ENCODE assay signal across 9 cellular contexts in genomic region chr17:42184717-42185496, GRCh38. TPM values are rescaled to one million over a fixed set of nuclear protein-coding genes. Genes with fewer than 3 reads are reported as not detected.
DNase-seq lines count a peak whose midpoint lies in the region; ATAC-seq, FAIRE-seq and TF ChIP-seq lines count a peak whose summit lies in the region.
"Had no signal": no experiment of that assay in that cellular context is flagged by ENCODE, and none has a peak within 500 bp of the region (broad histone marks: within the 10 kb centered on the region; RNA-seq: fewer than 3 reads in every experiment).

Gene HCRT, minus strand, starts transcription at chr17:42185452. Its CDS starts 87 bp downstream, at chr17:42185365.

- peaks cover 37% of the 10 kb centered on the region for H3K4me1 Mint-ChIP-seq in activated CD8-positive, alpha-beta memory T cell treated with anti-CD3 and anti-CD28 coated beads, Interleukin-2, amount 10 ng/mL, durations not matched to agents 7 days and 5 days

- H3K36me3 ChIP-seq in testis (ENCODE audit: low read depth, missing control alignments), result no peaks in the 10 kb centered on the region

- CTCF ChIA-PET in activated CD8-positive, alpha-beta memory T cell treated with anti-CD3 and anti-CD28 coated beads, Interleukin-2, amount 10 ng/mL, durations not matched to agents 7 days and 5 days (lab: Charles Lee), result interaction anchor here (0.5 to 5.2 kb wide), 16 partner anchors 7 to 336 kb away, joined by 3 to 29 read pairs (median 6); partner anchors contain the start of genes DNAJC7, GHDC and KAT2A

- H3K27ac ChIP-seq in VCaP (peak within 1 kb of the TSS; percentile 20; the same call in 1 of the 2 replicates), layer of hippocampus (ENCODE audit: low read depth, low read length) (peak within 1 kb of the TSS; percentile 30), testis (no peak within 1 kb of the TSS)

- DNase-seq in activated CD8-positive, alpha-beta memory T cell treated with anti-CD3 and anti-CD28 coated beads, Interleukin-2, amount 10 ng/mL, durations not matched to agents 7 days and 5 days, result no peak
- DNase-seq in activated CD8-positive, alpha-beta memory T cell treated with anti-CD3 and anti-CD28 coated beads, Interleukin-2, amount 50 U/mL, for 4 hours, result no peak
- DNase-seq in testis (no peak), D341Med (ENCODE audit: low spot score) (no peak), H54 (ENCODE audit: insufficient read length, low spot score) (no peak)

- H3K27ac Mint-ChIP-seq in activated CD8-positive, alpha-beta memory T cell treated with anti-CD3 and anti-CD28 coated beads, Interleukin-2, amount 10 ng/mL, durations not matched to agents 7 days and 5 days, result peak within 1 kb of the TSS; percentile 73

- H3K9me3 ChIP-seq in testis, result no peaks in the 10 kb centered on the region

- peak within 1 kb of the TSS; percentile 98 for H3K4me3 Mint-ChIP-seq in activated CD8-positive, alpha-beta memory T cell treated with anti-CD3 and anti-CD28 coated beads, Interleukin-2, amount 10 ng/mL, durations not matched to agents 7 days and 5 days

- no peak for TF ChIP-seq CTCF in VCaP (conservative IDR thresholded peaks at IDR 0.05)
- no peak for TF ChIP-seq CTCF in testis (IDR thresholded peaks at IDR 0.05)

- H3K27me3 Mint-ChIP-seq in activated CD8-positive, alpha-beta memory T cell treated with anti-CD3 and anti-CD28 coated beads, Interleukin-2, amount 10 ng/mL, durations not matched to agents 7 days and 5 days, result peaks cover 24% of the 10 kb centered on the region

- no peaks in the 10 kb centered on the region for H3K36me3 Mint-ChIP-seq in activated CD8-positive, alpha-beta memory T cell treated with anti-CD3 and anti-CD28 coated beads, Interleukin-2, amount 10 ng/mL, durations not matched to agents 7 days and 5 days

- intact Hi-C loops in testis (cut with DNase I; ENCODE audit: low total_unique reads), result no loop called here

- no peaks in the 10 kb centered on the region for H3K9me3 Mint-ChIP-seq in activated CD8-positive, alpha-beta memory T cell treated with anti-CD3 and anti-CD28 coated beads, Interleukin-2, amount 10 ng/mL, durations not matched to agents 7 days and 5 days (ENCODE audit: low read depth)

- H3K4me1 ChIP-seq in testis, result peaks cover 13% of the 10 kb centered on the region

- ATAC-seq in activated CD8-positive, alpha-beta memory T cell treated with anti-CD3 and anti-CD28 coated beads, Interleukin-2, amount 10 ng/mL, durations not matched to agents 7 days and 5 days, result no peak
- no peak for ATAC-seq in HG02623 (IDR thresholded peaks at IDR 0.05; ENCODE audit: unreplicated experiment)

- H3K27me3 ChIP-seq in layer of hippocampus (ENCODE audit: control insufficient read depth, insufficient read depth, low read length), result peaks cover 3% of the 10 kb centered on the region
- H3K27me3 ChIP-seq in testis, result no peaks in the 10 kb centered on the region

- FAIRE-seq in H54 (lab: Jason Lieb, UNC), result no peak

- TF ChIP-seq POLR2A in testis (IDR thresholded peaks at IDR 0.05) (no peak), H54 (IDR thresholded peaks at IDR 0.05; ENCODE audit: low read depth, low read length) (no peak)

- 71 to 79% methylated on average over 6 of the region's 6 CpGs for WGBS in testis, 2 donors

- peak within 1 kb of the TSS; percentile 53 for H3K4me3 ChIP-seq in testis

RNA-seq across cellular contexts. Expression of gene HCRT, which starts in this region (rescaled TPM):
- total RNA-seq in activated CD8-positive, alpha-beta memory T cell treated with anti-CD3 and anti-CD28 coated beads, Interleukin-2, amount 10 ng/mL, durations not matched to agents 7 days and 5 days, result not detected
- not detected for total RNA-seq in testis
- not detected for polyA plus RNA-seq in testis (ENCODE audit: insufficient read depth, low read depth, low replicate concordance)
- total RNA-seq: myocyte had no signal

Comparison
In these comparisons a context has a peak if more than half of its experiments do, and no peak if none do; other contexts are left out.
1. H3K27ac ChIP-seq: peak in VCaP (single experiment) and layer of hippocampus (single experiment); none in testis (0 of 2).